ENCODE assay signal across 16 cellular contexts in genomic region chr10:69490876-69491275, GRCh38.
"Had no signal": no experiment of that assay in that cellular context is flagged by ENCODE, and none has a peak within 500 bp of the region (broad histone marks: within the 10 kb centered on the region; RNA-seq: fewer than 3 reads in every experiment).

No MANE protein-coding gene starts in this region.

- DNase-seq: activated CD4-positive, CD25-positive, alpha-beta regulatory T cell treated with anti-CD3 and anti-CD28 coated beads, Interleukin-2, amount 50 U/mL, for 72 hours; activated naive CD4-positive, alpha-beta T cell treated with anti-CD3 and anti-CD28 coated beads, Interleukin-2, amount 50 U/mL, for 16 hours; erythroblast; hippocampal formation; left ventricle myocardium inferior; natural killer cell; nucleus accumbens; small intestine; T-helper 1 cell had no signal

- H3K27me3 Mint-ChIP-seq: activated T-helper 17 cell treated with anti-CD3 and anti-CD28 coated beads, Interleukin-2, amount 50 U/mL, for 72 hours; stimulated activated naive CD8-positive, alpha-beta T cell treated with anti-CD3 and anti-CD28 coated beads, Interleukin-15, Interleukin-2, amounts not matched to agents 100 ng/mL and 50 ng/mL, for 24 hours had no signal

- H3K27ac Mint-ChIP-seq: memory B cell; natural killer cell; stimulated activated naive CD8-positive, alpha-beta T cell treated with anti-CD3 and anti-CD28 coated beads, Interleukin-15, Interleukin-2, amounts not matched to agents 100 ng/mL and 50 ng/mL, for 24 hours had no signal

- H3K4me3 ChIP-seq: left ventricle myocardium inferior, right atrium auricular region, thoracic aorta had no signal

- H3K36me3 ChIP-seq: right atrium auricular region, thoracic aorta had no signal

- H3K36me3 Mint-ChIP-seq: memory B cell, natural killer cell had no signal

- H3K4me3 Mint-ChIP-seq: activated T-helper 17 cell treated with anti-CD3 and anti-CD28 coated beads, Interleukin-2, amount 50 U/mL, for 72 hours; brain; memory B cell; natural killer cell; stimulated activated naive CD8-positive, alpha-beta T cell treated with anti-CD3 and anti-CD28 coated beads, Interleukin-15, Interleukin-2, amounts not matched to agents 100 ng/mL and 50 ng/mL, for 24 hours had no signal

- H3K4me1 Mint-ChIP-seq: activated T-helper 17 cell treated with anti-CD3 and anti-CD28 coated beads, Interleukin-2, amount 50 U/mL, for 72 hours; memory B cell; natural killer cell had no signal

- H3K27ac ChIP-seq: left ventricle myocardium inferior, right atrium auricular region, thoracic aorta had no signal

- H3K9me3 ChIP-seq: thoracic aorta had no signal

- H3K27me3 ChIP-seq: right atrium auricular region had no signal

- ATAC-seq: activated T-helper 17 cell treated with anti-CD3 and anti-CD28 coated beads, Interleukin-2, amount 50 U/mL, for 72 hours; natural killer cell; SK-N-SH treated with all-trans-retinoic acid at 6 μM for 48 hours had no signal
